Comparison of ENCODE assay signal across 1 cellular context in the genomic region with DNA sequence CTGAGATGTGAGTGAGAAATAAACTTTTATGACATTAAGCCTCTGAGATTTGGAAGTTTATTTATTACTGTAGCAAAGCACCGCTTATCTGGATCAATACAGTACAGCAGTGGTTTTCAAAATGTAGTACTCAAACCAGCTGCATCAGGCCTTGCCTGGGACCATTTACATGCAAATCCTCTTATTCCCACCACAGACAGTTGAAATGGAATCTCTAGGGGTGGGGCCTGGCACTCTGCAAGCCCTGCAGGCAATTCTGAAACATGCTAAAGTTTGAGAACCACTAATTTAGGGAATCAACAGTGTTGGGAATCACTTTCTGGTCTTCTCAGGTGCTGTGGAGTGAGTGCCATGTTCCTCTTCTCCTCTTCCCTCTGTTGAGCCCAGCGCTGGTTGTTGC.
TF ChIP-seq lines count a peak whose summit lies in the region.

No MANE protein-coding gene starts in this region.

TF ChIP-seq in GM23338, 12 proteins besides CTCF, POLR2A, EP300 and RAD21 (continued from another document):
- TF ChIP-seq, protein P1, sequence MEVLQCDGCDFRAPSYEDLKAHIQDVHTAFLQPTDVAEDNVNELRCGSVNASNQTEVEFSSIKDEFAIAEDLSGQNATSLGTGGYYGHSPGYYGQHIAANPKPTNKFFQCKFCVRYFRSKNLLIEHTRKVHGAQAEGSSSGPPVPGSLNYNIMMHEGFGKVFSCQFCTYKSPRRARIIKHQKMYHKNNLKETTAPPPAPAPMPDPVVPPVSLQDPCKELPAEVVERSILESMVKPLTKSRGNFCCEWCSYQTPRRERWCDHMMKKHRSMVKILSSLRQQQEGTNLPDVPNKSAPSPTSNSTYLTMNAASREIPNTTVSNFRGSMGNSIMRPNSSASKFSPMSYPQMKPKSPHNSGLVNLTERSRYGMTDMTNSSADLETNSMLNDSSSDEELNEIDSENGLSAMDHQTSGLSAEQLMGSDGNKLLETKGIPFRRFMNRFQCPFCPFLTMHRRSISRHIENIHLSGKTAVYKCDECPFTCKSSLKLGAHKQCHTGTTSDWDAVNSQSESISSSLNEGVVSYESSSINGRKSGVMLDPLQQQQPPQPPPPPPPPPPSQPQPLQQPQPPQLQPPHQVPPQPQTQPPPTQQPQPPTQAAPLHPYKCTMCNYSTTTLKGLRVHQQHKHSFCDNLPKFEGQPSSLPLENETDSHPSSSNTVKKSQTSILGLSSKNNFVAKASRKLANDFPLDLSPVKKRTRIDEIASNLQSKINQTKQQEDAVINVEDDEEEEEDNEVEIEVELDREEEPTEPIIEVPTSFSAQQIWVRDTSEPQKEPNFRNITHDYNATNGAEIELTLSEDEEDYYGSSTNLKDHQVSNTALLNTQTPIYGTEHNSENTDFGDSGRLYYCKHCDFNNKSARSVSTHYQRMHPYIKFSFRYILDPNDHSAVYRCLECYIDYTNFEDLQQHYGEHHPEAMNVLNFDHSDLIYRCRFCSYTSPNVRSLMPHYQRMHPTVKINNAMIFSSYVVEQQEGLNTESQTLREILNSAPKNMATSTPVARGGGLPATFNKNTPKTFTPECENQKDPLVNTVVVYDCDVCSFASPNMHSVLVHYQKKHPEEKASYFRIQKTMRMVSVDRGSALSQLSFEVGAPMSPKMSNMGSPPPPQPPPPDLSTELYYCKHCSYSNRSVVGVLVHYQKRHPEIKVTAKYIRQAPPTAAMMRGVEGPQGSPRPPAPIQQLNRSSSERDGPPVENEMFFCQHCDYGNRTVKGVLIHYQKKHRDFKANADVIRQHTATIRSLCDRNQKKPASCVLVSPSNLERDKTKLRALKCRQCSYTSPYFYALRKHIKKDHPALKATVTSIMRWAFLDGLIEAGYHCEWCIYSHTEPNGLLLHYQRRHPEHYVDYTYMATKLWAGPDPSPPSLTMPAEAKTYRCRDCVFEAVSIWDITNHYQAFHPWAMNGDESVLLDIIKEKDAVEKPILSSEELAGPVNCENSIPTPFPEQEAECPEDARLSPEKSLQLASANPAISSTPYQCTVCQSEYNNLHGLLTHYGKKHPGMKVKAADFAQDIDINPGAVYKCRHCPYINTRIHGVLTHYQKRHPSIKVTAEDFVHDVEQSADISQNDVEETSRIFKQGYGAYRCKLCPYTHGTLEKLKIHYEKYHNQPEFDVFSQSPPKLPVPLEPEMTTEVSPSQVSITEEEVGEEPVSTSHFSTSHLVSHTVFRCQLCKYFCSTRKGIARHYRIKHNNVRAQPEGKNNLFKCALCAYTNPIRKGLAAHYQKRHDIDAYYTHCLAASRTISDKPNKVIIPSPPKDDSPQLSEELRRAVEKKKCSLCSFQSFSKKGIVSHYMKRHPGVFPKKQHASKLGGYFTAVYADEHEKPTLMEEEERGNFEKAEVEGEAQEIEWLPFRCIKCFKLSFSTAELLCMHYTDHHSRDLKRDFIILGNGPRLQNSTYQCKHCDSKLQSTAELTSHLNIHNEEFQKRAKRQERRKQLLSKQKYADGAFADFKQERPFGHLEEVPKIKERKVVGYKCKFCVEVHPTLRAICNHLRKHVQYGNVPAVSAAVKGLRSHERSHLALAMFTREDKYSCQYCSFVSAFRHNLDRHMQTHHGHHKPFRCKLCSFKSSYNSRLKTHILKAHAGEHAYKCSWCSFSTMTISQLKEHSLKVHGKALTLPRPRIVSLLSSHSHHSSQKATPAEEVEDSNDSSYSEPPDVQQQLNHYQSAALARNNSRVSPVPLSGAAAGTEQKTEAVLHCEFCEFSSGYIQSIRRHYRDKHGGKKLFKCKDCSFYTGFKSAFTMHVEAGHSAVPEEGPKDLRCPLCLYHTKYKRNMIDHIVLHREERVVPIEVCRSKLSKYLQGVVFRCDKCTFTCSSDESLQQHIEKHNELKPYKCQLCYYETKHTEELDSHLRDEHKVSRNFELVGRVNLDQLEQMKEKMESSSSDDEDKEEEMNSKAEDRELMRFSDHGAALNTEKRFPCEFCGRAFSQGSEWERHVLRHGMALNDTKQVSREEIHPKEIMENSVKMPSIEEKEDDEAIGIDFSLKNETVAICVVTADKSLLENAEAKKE (CRISPR knock-in tag; IDR thresholded peaks at IDR 0.05) = no peak
- TF ChIP-seq ZNF114 (CRISPR knock-in tag; IDR thresholded peaks at IDR 0.05) = no peak
- TF ChIP-seq, protein P2, sequence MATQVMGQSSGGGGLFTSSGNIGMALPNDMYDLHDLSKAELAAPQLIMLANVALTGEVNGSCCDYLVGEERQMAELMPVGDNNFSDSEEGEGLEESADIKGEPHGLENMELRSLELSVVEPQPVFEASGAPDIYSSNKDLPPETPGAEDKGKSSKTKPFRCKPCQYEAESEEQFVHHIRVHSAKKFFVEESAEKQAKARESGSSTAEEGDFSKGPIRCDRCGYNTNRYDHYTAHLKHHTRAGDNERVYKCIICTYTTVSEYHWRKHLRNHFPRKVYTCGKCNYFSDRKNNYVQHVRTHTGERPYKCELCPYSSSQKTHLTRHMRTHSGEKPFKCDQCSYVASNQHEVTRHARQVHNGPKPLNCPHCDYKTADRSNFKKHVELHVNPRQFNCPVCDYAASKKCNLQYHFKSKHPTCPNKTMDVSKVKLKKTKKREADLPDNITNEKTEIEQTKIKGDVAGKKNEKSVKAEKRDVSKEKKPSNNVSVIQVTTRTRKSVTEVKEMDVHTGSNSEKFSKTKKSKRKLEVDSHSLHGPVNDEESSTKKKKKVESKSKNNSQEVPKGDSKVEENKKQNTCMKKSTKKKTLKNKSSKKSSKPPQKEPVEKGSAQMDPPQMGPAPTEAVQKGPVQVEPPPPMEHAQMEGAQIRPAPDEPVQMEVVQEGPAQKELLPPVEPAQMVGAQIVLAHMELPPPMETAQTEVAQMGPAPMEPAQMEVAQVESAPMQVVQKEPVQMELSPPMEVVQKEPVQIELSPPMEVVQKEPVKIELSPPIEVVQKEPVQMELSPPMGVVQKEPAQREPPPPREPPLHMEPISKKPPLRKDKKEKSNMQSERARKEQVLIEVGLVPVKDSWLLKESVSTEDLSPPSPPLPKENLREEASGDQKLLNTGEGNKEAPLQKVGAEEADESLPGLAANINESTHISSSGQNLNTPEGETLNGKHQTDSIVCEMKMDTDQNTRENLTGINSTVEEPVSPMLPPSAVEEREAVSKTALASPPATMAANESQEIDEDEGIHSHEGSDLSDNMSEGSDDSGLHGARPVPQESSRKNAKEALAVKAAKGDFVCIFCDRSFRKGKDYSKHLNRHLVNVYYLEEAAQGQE (IDR thresholded peaks at IDR 0.05; ENCODE audit: unreplicated experiment) = no peak
- no peak for TF ChIP-seq STAT1 (IDR thresholded peaks at IDR 0.05; ENCODE audit: unreplicated experiment)
- TF ChIP-seq EZH2phosphoT487 (IDR thresholded peaks at IDR 0.05; ENCODE audit: unreplicated experiment) = no peak
- no peak for TF ChIP-seq JUNB (IDR thresholded peaks at IDR 0.05; ENCODE audit: unreplicated experiment)
- TF ChIP-seq NANOG (IDR thresholded peaks at IDR 0.05; ENCODE audit: borderline replicate concordance) = no peak
- TF ChIP-seq CREB1 (CRISPR knock-in tag; IDR thresholded peaks at IDR 0.05; ENCODE audit: low read depth) = no peak
